ENCODE assay signal across 8 cellular contexts in the genomic region with DNA sequence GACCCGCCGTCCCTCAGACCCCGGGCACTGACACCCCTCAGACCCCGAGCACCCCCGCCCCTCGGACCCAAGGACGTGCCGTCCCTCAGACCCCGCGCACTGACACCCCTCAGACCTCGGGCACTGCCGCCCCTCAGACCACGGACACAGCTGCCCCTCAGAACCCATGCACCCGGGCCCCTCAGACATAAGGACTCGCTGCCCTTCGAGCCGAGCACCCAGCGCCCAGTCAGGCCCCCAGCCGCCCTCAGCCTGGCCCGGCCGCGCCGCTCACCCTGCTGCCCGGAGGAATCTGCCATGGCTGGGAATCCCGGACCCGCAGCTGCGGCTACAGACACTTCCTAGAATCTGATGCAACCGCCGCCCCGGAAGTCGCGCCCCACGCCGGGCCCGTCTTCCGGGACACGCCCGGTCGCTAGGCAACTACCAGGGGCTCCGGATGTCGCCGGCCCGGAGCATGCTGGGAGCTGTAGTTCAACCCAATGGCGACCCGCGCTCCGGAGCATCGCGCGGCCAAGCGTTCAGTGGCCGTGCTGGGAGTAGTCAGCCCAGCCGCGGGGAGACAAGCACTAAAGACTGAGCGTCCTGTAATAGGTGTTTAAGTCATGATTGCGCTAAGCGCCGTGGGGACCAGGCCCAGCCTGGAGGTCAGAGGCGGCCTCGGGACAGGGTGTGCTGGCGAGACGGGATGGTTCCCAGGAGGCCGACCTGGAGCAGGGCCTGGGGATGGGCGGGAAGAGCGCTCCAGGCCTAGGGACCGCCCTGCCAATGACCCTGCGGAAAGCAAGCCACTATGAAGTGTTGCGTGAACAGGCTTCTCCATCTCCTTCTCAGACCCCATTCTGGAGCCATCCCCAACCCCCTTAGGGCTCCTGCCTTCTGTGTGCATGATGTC. TPM values are rescaled to one million over a fixed set of nuclear protein-coding genes. Genes with fewer than 3 reads are reported as not detected.
DNase-seq lines count a peak whose midpoint lies in the region; ATAC-seq, FAIRE-seq and TF ChIP-seq lines count a peak whose summit lies in the region.

A gene (minus strand): TSS at position 355 of the 895 bp plus-strand sequence. CDS start 56 bp downstream, at position 299.

- dilution Hi-C loops in endothelial cell of umbilical vein (cut with MboI; ENCODE audit: extremely low pct_ligation_motif_present, low sequenced_read_pairs), result no loop called here

- POLR2A ChIA-PET in Caco-2 (lab: Charles Lee), result interaction anchor here (0.6 to 1.1 kb wide), 2 partner anchors 10 to 65 kb away, joined by 3 to 12 read pairs; a partner anchor contains a TSS
- POLR2A ChIA-PET in endothelial cell of umbilical vein (lab: Charles Lee), result interaction anchor here (0.8 kb wide), 1 partner anchor 9 kb away, joined by 3 read pairs; no protein-coding TSS in a partner anchor

- peak within 1 kb of the TSS; percentile 96 for H3K27ac Mint-ChIP-seq in Caco-2 (ENCODE audit: unreplicated experiment)

- intact Hi-C loops in Caco-2 (cut with micrococcal nuclease; ENCODE audit: unreplicated experiment), result loop anchor here (1.0 kb wide), 1 partner anchor 20 kb away; no protein-coding TSS in a partner anchor
- intact Hi-C loops in endothelial cell of umbilical vein (cut with micrococcal nuclease), result loop anchor here (1.0 kb wide), 1 partner anchor 65 kb away; a partner anchor contains a TSS

- DNase-seq in Caco-2, result peak; percentile 96 to 98
- peak; percentile 95 for DNase-seq in activated CD8-positive, alpha-beta memory T cell treated with anti-CD3 and anti-CD28 coated beads, Interleukin-2, amount 50 U/mL, for 4 hours
- DNase-seq in endothelial cell of umbilical vein (ENCODE audit: low read depth, low spot score), result peak; percentile 89
- peak; percentile 90 for DNase-seq in middle frontal gyrus (ENCODE audit: extremely low spot score, low spot score)
- peak; percentile 92 to 94 for DNase-seq in stimulated activated CD8-positive, alpha-beta memory T cell treated with anti-CD3 and anti-CD28 coated beads, Interleukin-2, amount 100 ng/mL, for 48 hours (ENCODE audit: low read depth in 2 of 2)

- H3K36me3 ChIP-seq in Caco-2 (ENCODE audit: control insufficient read depth, insufficient read depth, low read length), result no peaks in the 10 kb centered on the region
- peaks cover 18% of the 10 kb centered on the region for H3K36me3 ChIP-seq in HUES48 (ENCODE audit: control insufficient read depth, insufficient read depth, low read length)
- H3K36me3 ChIP-seq in OCI-LY1 (ENCODE audit: insufficient read depth, low read length), result peaks cover 20% of the 10 kb centered on the region
- peaks cover 0 to 2% of the 10 kb centered on the region in 2 experiments for H3K36me3 ChIP-seq in endothelial cell of umbilical vein (ENCODE audit: control insufficient read depth in 2 of 2, extremely low read depth in 1 of 2, insufficient read depth in 2 of 2, low read length in 2 of 2)

- H3K27ac ChIP-seq in HUES48 (ENCODE audit: low read depth, low read length) (peak within 1 kb of the TSS; percentile 88), OCI-LY1 (ENCODE audit: low read depth, low read length, poor library complexity, severe bottlenecking) (no peak within 1 kb of the TSS), endothelial cell of umbilical vein (ENCODE audit: insufficient read depth, low read depth, low read length) (peak within 1 kb of the TSS; percentile 68)

- H3K4me3 Mint-ChIP-seq in Caco-2 (ENCODE audit: unreplicated experiment), result peak within 1 kb of the TSS; percentile 98

- H3K9me2 ChIP-seq in OCI-LY1 (ENCODE audit: low read depth, low read length), result no peaks in the 10 kb centered on the region

- no peaks in the 10 kb centered on the region for H3K79me2 ChIP-seq in OCI-LY1 (ENCODE audit: insufficient read depth, low read length)
- H3K79me2 ChIP-seq in endothelial cell of umbilical vein (ENCODE audit: control insufficient read depth, insufficient read depth, low read length), result peaks cover 44% of the 10 kb centered on the region

- no peaks in the 10 kb centered on the region for H3K27me3 Mint-ChIP-seq in Caco-2 (ENCODE audit: insufficient read depth, unreplicated experiment)

- no peaks in the 10 kb centered on the region for H3F3A ChIP-seq in OCI-LY1 (ENCODE audit: insufficient read depth, low read length)

- CTCF ChIA-PET in Caco-2 (lab: Charles Lee), result interaction anchor here (1.4 kb wide), 1 partner anchor 34 kb away, joined by 9 read pairs; no protein-coding TSS in a partner anchor
- CTCF ChIA-PET in endothelial cell of umbilical vein (lab: Charles Lee), result interaction anchor here (1.0 to 2.8 kb wide), 2 partner anchors 8 to 34 kb away, joined by 3 to 29 read pairs; no protein-coding TSS in a partner anchor

- TF ChIP-seq POLR2A in endothelial cell of umbilical vein (IDR thresholded peaks at IDR 0.05; ENCODE audit: low read depth, low read length), result peak; percentile 70

- peak within 1 kb of the TSS; percentile 100 for H3K4me3 ChIP-seq in Caco-2 (ENCODE audit: low read depth, low read length)
- peak within 1 kb of the TSS; percentile 83 for H3K4me3 ChIP-seq in HUES48 (ENCODE audit: low read depth, low read length)
- peak within 1 kb of the TSS; percentile 90 for H3K4me3 ChIP-seq in OCI-LY1 (ENCODE audit: low read depth, low read length, poor library complexity, severe bottlenecking)
- H3K4me3 ChIP-seq in endothelial cell of umbilical vein (replicated peaks in 1 of 3; ENCODE audit: insufficient read depth in 1 of 3, low read depth in 1 of 3, low read length in 3 of 3), result peak within 1 kb of the TSS; percentile 70 to 84 (median 83)

- H3K9me1 ChIP-seq in endothelial cell of umbilical vein (replicated peaks; ENCODE audit: control insufficient read depth, extremely low read depth, insufficient read depth, low read length), result no peaks in the 10 kb centered on the region

- peak within 1 kb of the TSS; percentile 85 for H3K9ac ChIP-seq in HUES48 (ENCODE audit: low read depth, low read length)
- peak within 1 kb of the TSS; percentile 89 for H3K9ac ChIP-seq in OCI-LY1 (ENCODE audit: low read length)
- H3K9ac ChIP-seq in endothelial cell of umbilical vein (replicated peaks; ENCODE audit: extremely low read depth, insufficient read depth, low read length), result peak within 1 kb of the TSS; percentile 81

- FAIRE-seq in endothelial cell of umbilical vein (lab: Jason Lieb, UNC), result peak; percentile 87

- BruUV-seq in Caco-2 (replicated peaks; lab: Mats Ljungman, UMichigan), result no TSS peak
- BruUV-seq in endothelial cell of umbilical vein (replicated peaks; lab: Mats Ljungman, UMichigan), result no TSS peak

- H2AFZ ChIP-seq in OCI-LY1 (ENCODE audit: low read length), result peak within 1 kb of the TSS; percentile 77
- H2AFZ ChIP-seq in endothelial cell of umbilical vein (ENCODE audit: low read depth, low read length), result peak within 1 kb of the TSS; percentile 97

- peak; percentile 97 for ATAC-seq in GM21390 (IDR thresholded peaks at IDR 0.05; ENCODE audit: unreplicated experiment)

- H3K4me1 ChIP-seq in Caco-2 (no peaks in the 10 kb centered on the region), HUES48 (ENCODE audit: control insufficient read depth, insufficient read depth, low read length) (peaks cover 14% of the 10 kb centered on the region), OCI-LY1 (ENCODE audit: insufficient read depth, low read length, severe bottlenecking) (peaks cover 22% of the 10 kb centered on the region), endothelial cell of umbilical vein (ENCODE audit: control insufficient read depth, extremely low read depth, insufficient read depth, low read length) (peaks cover 9% of the 10 kb centered on the region)

- peak within 1 kb of the TSS; percentile 83 for H3K4me2 ChIP-seq in OCI-LY1 (ENCODE audit: low read length)
- H3K4me2 ChIP-seq in endothelial cell of umbilical vein (ENCODE audit: insufficient read depth, low read length), result peak within 1 kb of the TSS; percentile 77

- no peaks in the 10 kb centered on the region for H3K27me3 ChIP-seq in Caco-2 (replicated peaks; ENCODE audit: control insufficient read depth, insufficient read depth, low read length)
- no peaks in the 10 kb centered on the region for H3K27me3 ChIP-seq in HUES48 (ENCODE audit: control insufficient read depth, insufficient read depth, low read length)
- H3K27me3 ChIP-seq in OCI-LY1 (ENCODE audit: insufficient read depth, low read length), result no peaks in the 10 kb centered on the region
- H3K27me3 ChIP-seq in endothelial cell of umbilical vein (ENCODE audit: control insufficient read depth in 2 of 2, insufficient read depth in 2 of 2, low read length in 2 of 2), result peaks cover 0 to 1% of the 10 kb centered on the region in 2 experiments

- H3K9me3 Mint-ChIP-seq in Caco-2 (ENCODE audit: unreplicated experiment), result no peaks in the 10 kb centered on the region

- no peaks in the 10 kb centered on the region for H3K9me3 ChIP-seq in Caco-2
- H3K9me3 ChIP-seq in HUES48 (ENCODE audit: control insufficient read depth, insufficient read depth, low read length), result no peaks in the 10 kb centered on the region
- H3K9me3 ChIP-seq in OCI-LY1 (ENCODE audit: low read length), result no peaks in the 10 kb centered on the region
- H3K9me3 ChIP-seq in endothelial cell of umbilical vein (replicated peaks; ENCODE audit: control insufficient read depth, insufficient read depth, low read length), result no peaks in the 10 kb centered on the region

- H4K20me1 ChIP-seq in OCI-LY1 (ENCODE audit: insufficient read depth, low read length), result no peaks in the 10 kb centered on the region
- no peaks in the 10 kb centered on the region for H4K20me1 ChIP-seq in endothelial cell of umbilical vein (replicated peaks; ENCODE audit: control insufficient read depth, extremely low read depth, insufficient read depth, low read length)

- H3K36me3 Mint-ChIP-seq in Caco-2 (ENCODE audit: insufficient read depth, unreplicated experiment), result peaks cover 43% of the 10 kb centered on the region

- no peaks in the 10 kb centered on the region for H3K4me1 Mint-ChIP-seq in Caco-2 (ENCODE audit: low read depth, unreplicated experiment)

- no peak for TF ChIP-seq CTCF in Caco-2 (IDR thresholded peaks at IDR 0.05; ENCODE audit: insufficient read depth in 1 of 2, low read depth in 1 of 2, low read length in 1 of 2, severe bottlenecking in 1 of 2, unreplicated experiment in 1 of 2)
- TF ChIP-seq CTCF in OCI-LY1 (IDR thresholded peaks at IDR 0.05; ENCODE audit: low read length), result no peak
- no peak for TF ChIP-seq CTCF in endothelial cell of umbilical vein (IDR thresholded peaks at IDR 0.05; ENCODE audit: extremely low read depth in 1 of 2, insufficient read depth in 1 of 2, low read depth in 1 of 2, low read length in 2 of 2)

TF ChIP-seq in endothelial cell of umbilical vein, 7 proteins besides CTCF, POLR2A, EP300 and RAD21 (continues in another document):
- no peak for TF ChIP-seq GATA2 (IDR thresholded peaks at IDR 0.05; ENCODE audit: insufficient read depth, insufficient read length, low read depth, low read length)

RNA-seq across cellular contexts. Expression of the gene that starts here (rescaled TPM):
- total RNA-seq in Caco-2 (2022) (117 and 121 TPM in 2 replicates), endothelial cell of umbilical vein (66.2 and 72.3 TPM in 2 replicates)
- 32.2 and 43.5 TPM in 2 replicates for polyA plus RNA-seq in endothelial cell of umbilical vein
- polyA plus RNA-seq in endothelial cell of umbilical vein (2011; cell fraction: cytosol; rRNA removed), result 38.6 and 42.2 TPM in 2 replicates
- polyA plus RNA-seq in endothelial cell of umbilical vein (2011; cell fraction: nucleus; rRNA removed), result 178 and 193 TPM in 2 replicates
- polyA plus RNA-seq in endothelial cell of umbilical vein (2012), result 57.1 and 59.4 TPM in 2 replicates
- polyA minus RNA-seq in endothelial cell of umbilical vein, result 48.2 and 49.9 TPM in 2 replicates
- polyA minus RNA-seq in endothelial cell of umbilical vein (2011; cell fraction: cytosol; rRNA and poly(A)+ RNA removed), result 58.0 TPM
- 45.8 and 48.3 TPM in 2 replicates for polyA minus RNA-seq in endothelial cell of umbilical vein (2011; cell fraction: nucleus; rRNA and poly(A)+ RNA removed)
